Comparison of ENCODE assay signal across 9 cellular contexts in genomic region chr9:31140316-31140715, GRCh38.
DNase-seq lines count a peak whose midpoint lies in the region; ATAC-seq, FAIRE-seq and TF ChIP-seq lines count a peak whose summit lies in the region.
"Had no signal": no experiment of that assay in that cellular context is flagged by ENCODE, and none has a peak within 500 bp of the region (broad histone marks: within the 10 kb centered on the region; RNA-seq: fewer than 3 reads in every experiment).

No MANE protein-coding gene starts in this region.

- no peak for FAIRE-seq in HTR-8/SVneo (lab: Jason Lieb, UNC)

- no peak for TF ChIP-seq POLR2A in suprapubic skin (IDR thresholded peaks at IDR 0.05)

- in situ Hi-C loops in mammary epithelial cell (cut with MboI; ENCODE audit: low sequenced_read_pairs in 2 of 2): loop anchor here in 1 of 2 donors (25.0 kb wide), 1 partner anchor 122 kb away; no protein-coding TSS in a partner anchor

- H3K27me3 ChIP-seq in mammary epithelial cell (ENCODE audit: insufficient read depth, low read length): no peaks in the 10 kb centered on the region
- H3K27me3 ChIP-seq in suprapubic skin: no peaks in the 10 kb centered on the region

- H3K4me3 ChIP-seq in LNCaP clone FGC (ENCODE audit: low read depth, low read length): no peak overlapping the region
- no peak overlapping the region for H3K4me3 ChIP-seq in mammary epithelial cell (replicated peaks in 1 of 3; ENCODE audit: insufficient read depth in 1 of 3, low read depth in 2 of 3, low read length in 3 of 3)
- no peak overlapping the region for H3K4me3 ChIP-seq in suprapubic skin

- no peaks in the 10 kb centered on the region for H3K9me3 ChIP-seq in mammary epithelial cell (replicated peaks; ENCODE audit: insufficient read depth, low read length)
- H3K9me3 ChIP-seq in suprapubic skin: no peaks in the 10 kb centered on the region

- H3K4me3 Mint-ChIP-seq in osteocyte (ENCODE audit: unreplicated experiment): no peak overlapping the region
- H3K4me3 Mint-ChIP-seq: immature natural killer cell had no signal

- no peak overlapping the region for H2AFZ ChIP-seq in mammary epithelial cell (ENCODE audit: low read depth, low read length)

- no peaks in the 10 kb centered on the region for H3K79me2 ChIP-seq in mammary epithelial cell (ENCODE audit: insufficient read depth, low read length)

- no peak overlapping the region for H3K9ac ChIP-seq in mammary epithelial cell (ENCODE audit: insufficient read depth, low read length)

- no peaks in the 10 kb centered on the region for H3K36me3 ChIP-seq in mammary epithelial cell (ENCODE audit: insufficient read depth, low read length)
- no peaks in the 10 kb centered on the region for H3K36me3 ChIP-seq in suprapubic skin

- dilution Hi-C loops in mammary epithelial cell (cut with HindIII; ENCODE audit: low sequenced_read_pairs): no loop called here

- peaks cover 7% of the 10 kb centered on the region for H3K4me1 Mint-ChIP-seq in osteocyte (ENCODE audit: unreplicated experiment)
- H3K4me1 Mint-ChIP-seq: immature natural killer cell had no signal

- CTCF ChIA-PET in mammary epithelial cell (lab: Charles Lee; ENCODE audit: low non-redundant PET): no interaction called here

- ATAC-seq in HG03521 (IDR thresholded peaks at IDR 0.05; ENCODE audit: unreplicated experiment): no peak

- no peak for TF ChIP-seq EP300 in suprapubic skin (IDR thresholded peaks at IDR 0.05)

- no peaks in the 10 kb centered on the region for H3K9me3 Mint-ChIP-seq in osteocyte (ENCODE audit: unreplicated experiment)

- intact Hi-C loops in mammary epithelial cell (cut with micrococcal nuclease): loop anchor here (2.0 kb wide), 1 partner anchor 20 kb away; no protein-coding TSS in a partner anchor

- no peak overlapping the region for H3K4me2 ChIP-seq in mammary epithelial cell (ENCODE audit: insufficient read depth, low read depth, low read length)

- H3K27me3 Mint-ChIP-seq in osteocyte (ENCODE audit: unreplicated experiment): no peaks in the 10 kb centered on the region

- H3K27ac Mint-ChIP-seq in osteocyte (ENCODE audit: unreplicated experiment): no peak overlapping the region
- H3K27ac Mint-ChIP-seq: immature natural killer cell had no signal

- TF ChIP-seq CTCF in LNCaP clone FGC (IDR thresholded peaks at IDR 0.05; ENCODE audit: control insufficient read depth, extremely low read depth, insufficient read depth) (peak; percentile 32), mammary epithelial cell (conservative IDR thresholded peaks at IDR 0.05 in 1 of 2, IDR thresholded peaks at IDR 0.05 in 1 of 2; ENCODE audit: extremely low read depth in 1 of 2, insufficient read depth in 1 of 2, low read depth in 1 of 2, low read length in 2 of 2) (peak; percentile 29 to 50), osteocyte (IDR thresholded peaks at IDR 0.05) (peak; percentile 36), suprapubic skin (IDR thresholded peaks at IDR 0.05) (no peak)

- WGBS in mammary epithelial cell (ENCODE audit: low coverage, missing lambda C conversion rate): 36% methylated on average over 1 of the region's 1 CpG
- 13% methylated on average over 1 of the region's 1 CpG for WGBS in suprapubic skin

- BruUV-seq in mammary epithelial cell (replicated peaks; lab: Mats Ljungman, UMichigan): no TSS peak

- H3K27ac ChIP-seq in mammary epithelial cell (ENCODE audit: insufficient read depth, low read depth, low read length) (no peak overlapping the region), suprapubic skin (no peak overlapping the region)

- no peaks in the 10 kb centered on the region for H4K20me1 ChIP-seq in mammary epithelial cell (ENCODE audit: insufficient read depth, low read length)

- H3K4me1 ChIP-seq in mammary epithelial cell (ENCODE audit: insufficient read depth, low read length) (peaks cover 23% of the 10 kb centered on the region), suprapubic skin (no peaks in the 10 kb centered on the region)

- peak; percentile 12 for DNase-seq in NCI-H1105 treated with DMSO at 0.1 percent for 48 hours (lab: John Stamatoyannopoulos, UW)
- DNase-seq in NCI-H1105 (lab: John Stamatoyannopoulos, UW): no peak
- no peak for DNase-seq in LNCaP clone FGC (ENCODE audit: low read depth)
- peak; percentile 68 for DNase-seq in mammary epithelial cell
- DNase-seq in osteocyte (ENCODE audit: extremely low spot score, unreplicated experiment): no peak
- DNase-seq in HTR-8/SVneo (ENCODE audit: insufficient read length, low spot score): no peak
- no peak for DNase-seq in suprapubic skin (ENCODE audit: low spot score in 2 of 2)
- DNase-seq: immature natural killer cell had no signal

- H3K36me3 Mint-ChIP-seq in osteocyte (ENCODE audit: unreplicated experiment): no peaks in the 10 kb centered on the region
- H3K36me3 Mint-ChIP-seq: immature natural killer cell had no signal

Comparison
In these comparisons a context has a peak if more than half of its experiments do, and no peak if none do; other contexts are left out.
1. DNase-seq: peak in NCI-H1105 treated with DMSO at 0.1 percent for 48 hours (single experiment) and mammary epithelial cell (single experiment); none in NCI-H1105 (single experiment), LNCaP clone FGC (single experiment), osteocyte (single experiment), HTR-8/SVneo (single experiment) and suprapubic skin (0 of 2).
2. CTCF ChIP-seq: peak in LNCaP clone FGC (single experiment), mammary epithelial cell (2 of 2) and osteocyte (single experiment); none in suprapubic skin (0 of 2).